In the genomic region with DNA sequence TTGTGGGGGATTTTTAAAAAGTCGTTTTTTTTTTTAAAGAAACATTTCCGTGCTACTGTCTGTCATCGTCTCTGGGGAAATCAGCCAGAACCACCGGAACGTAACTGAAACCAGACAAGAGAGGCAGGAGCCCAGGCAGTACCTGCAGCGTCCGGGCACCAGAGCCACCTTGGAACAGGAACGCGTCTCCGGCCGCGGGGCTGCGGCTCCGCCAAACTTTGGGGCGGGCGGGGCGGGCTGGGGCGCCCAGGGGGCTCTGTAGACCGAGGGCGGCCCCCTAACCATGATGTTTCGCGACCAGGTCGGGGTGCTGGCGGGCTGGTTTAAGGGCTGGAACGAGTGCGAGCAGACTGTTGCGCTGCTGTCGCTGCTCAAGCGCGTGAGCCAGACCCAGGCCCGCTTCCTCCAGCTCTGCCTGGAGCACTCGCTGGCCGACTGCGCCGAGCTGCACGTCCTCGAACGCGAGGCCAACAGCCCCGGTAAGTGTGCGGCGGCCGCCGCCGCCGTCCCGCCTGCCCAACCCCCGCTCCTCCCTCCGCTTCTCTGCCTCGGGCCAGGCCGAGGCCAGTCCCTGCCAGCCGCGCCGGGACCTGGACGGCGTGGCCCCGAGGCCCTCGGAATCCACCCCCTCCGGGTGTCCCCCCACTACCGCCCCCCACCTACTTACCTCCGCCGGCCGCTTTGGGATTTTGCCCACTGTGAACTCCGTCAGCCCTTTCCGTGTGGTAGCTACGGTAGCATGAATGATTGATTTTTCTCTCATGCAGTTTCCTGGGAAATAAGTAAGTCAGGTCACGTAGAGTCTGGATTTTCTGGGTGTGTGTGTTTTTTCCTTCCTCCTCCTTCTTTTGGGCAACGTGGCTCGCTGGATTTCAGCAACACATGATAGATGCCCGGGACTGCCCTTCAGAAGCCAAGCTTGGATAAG, we compare ENCODE assay signal across 8 cellular contexts. TPM values are rescaled to one million over a fixed set of nuclear protein-coding genes. Genes with fewer than 3 reads are reported as not detected.
A peak's percentile ranks its signal among the peaks of the same experiment; 100 is the strongest.
DNase-seq lines count a peak whose midpoint lies in the region; ATAC-seq and TF ChIP-seq lines count a peak whose summit lies in the region.

No MANE protein-coding gene starts in this region.

- peaks cover 2% of the 10 kb centered on the region for H3K4me1 ChIP-seq in NT2/D1 (ENCODE audit: insufficient read depth, insufficient read length)
- H3K4me1 ChIP-seq in naive thymus-derived CD4-positive, alpha-beta T cell (ENCODE audit: control insufficient read depth in 2 of 2, insufficient read depth in 2 of 2, low read length in 2 of 2), result peaks cover 9 to 11% of the 10 kb centered on the region in 2 donors
- H3K4me1 ChIP-seq in tibial artery, result peaks cover 0 to 43% (median 7%) of the 10 kb centered on the region in 4 donors

- peak overlapping the region in 5 of 9 donors; percentile 51 to 92 (median 82) for H3K27ac Mint-ChIP-seq in naive thymus-derived CD4-positive, alpha-beta T cell

- ATAC-seq in naive thymus-derived CD4-positive, alpha-beta T cell, result peak; percentile 25
- no peak for ATAC-seq in GM18868 (IDR thresholded peaks at IDR 0.05; ENCODE audit: unreplicated experiment)

- H3K27me3 ChIP-seq in NT2/D1 (ENCODE audit: insufficient read depth, insufficient read length) (peaks cover 8% of the 10 kb centered on the region), tibial artery (no peaks in the 10 kb centered on the region)
- H3K27me3 ChIP-seq in naive thymus-derived CD4-positive, alpha-beta T cell (ENCODE audit: control insufficient read depth in 2 of 2, insufficient read depth in 2 of 2, low read length in 2 of 2), result peaks cover 0 to 12% of the 10 kb centered on the region in 2 donors

- H3K36me3 Mint-ChIP-seq in naive thymus-derived CD4-positive, alpha-beta T cell, result peaks cover 0 to 9% (median 7%) of the 10 kb centered on the region in 5 donors

- peak overlapping the region; percentile 71 for H3K4me3 ChIP-seq in NT2/D1 (ENCODE audit: insufficient read length, low read depth)
- peak overlapping the region; percentile 80 for H3K4me3 ChIP-seq in fibroblast of the aortic adventitia (ENCODE audit: low read depth, low read length)
- H3K4me3 ChIP-seq in naive thymus-derived CD4-positive, alpha-beta T cell (ENCODE audit: low read length), result peak overlapping the region; percentile 56
- H3K4me3 ChIP-seq in tibial artery, result peak overlapping the region; percentile 86 to 91

- peaks cover under 1 to 12% (median 7%) of the 10 kb centered on the region in 11 donors for H3K9me3 Mint-ChIP-seq in naive thymus-derived CD4-positive, alpha-beta T cell

- H3K9ac ChIP-seq in NT2/D1 (ENCODE audit: insufficient read length, low read depth), result peak overlapping the region; percentile 77

- POLR2A ChIA-PET in naive thymus-derived CD4-positive, alpha-beta T cell (lab: Charles Lee), result interaction anchor here (0.6 to 1.2 kb wide), 3 partner anchors 63 to 85 kb away, joined by 3 read pairs; no protein-coding TSS in a partner anchor

- CTCF ChIA-PET in naive thymus-derived CD4-positive, alpha-beta T cell (lab: Charles Lee), result interaction anchor here (8.1 kb wide), 1 partner anchor 207 kb away, joined by 113 read pairs; no protein-coding TSS in a partner anchor

- H3K9me3 ChIP-seq in NT2/D1 (ENCODE audit: insufficient read depth, low read length) (peaks cover 14% of the 10 kb centered on the region), tibial artery (no peaks in the 10 kb centered on the region)
- H3K9me3 ChIP-seq in naive thymus-derived CD4-positive, alpha-beta T cell (ENCODE audit: control insufficient read depth in 2 of 3, low read length in 3 of 3), result peaks cover 0 to 5% (median 0%) of the 10 kb centered on the region in 3 experiments

- H3K4me1 Mint-ChIP-seq in naive thymus-derived CD4-positive, alpha-beta T cell, result peaks cover 5 to 19% (median 14%) of the 10 kb centered on the region in 7 donors

- TF ChIP-seq CTCF in fibroblast of the aortic adventitia (IDR thresholded peaks at IDR 0.05; ENCODE audit: insufficient read depth, low read length) (no peak), tibial artery (IDR thresholded peaks at IDR 0.05) (no peak)

- H3K27me3 Mint-ChIP-seq in naive thymus-derived CD4-positive, alpha-beta T cell, result peaks cover 5 to 43% (median 15%) of the 10 kb centered on the region in 5 donors

- H3K36me3 ChIP-seq in NT2/D1 (ENCODE audit: insufficient read depth, insufficient read length, low read length) (peaks cover 47% of the 10 kb centered on the region), tibial artery (peaks cover 0 to 7% (median 0%) of the 10 kb centered on the region in 3 donors)
- H3K36me3 ChIP-seq in naive thymus-derived CD4-positive, alpha-beta T cell (ENCODE audit: control insufficient read depth in 2 of 3, insufficient read depth in 3 of 3, low read length in 3 of 3), result no peaks in the 10 kb centered on the region

- peak overlapping the region; percentile 91 to 97 (median 94) for H3K4me3 Mint-ChIP-seq in naive thymus-derived CD4-positive, alpha-beta T cell

- intact Hi-C loops in naive thymus-derived CD4-positive, alpha-beta T cell (cut with micrococcal nuclease), result loop anchor here (1.0 to 10.0 kb wide), 9 partner anchors 59 to 1549 kb away; partner anchors contain the start of genes CGRRF1 (in 1 of the 2), CNIH1 (in 1 of the 2), GMFB (in 1 of the 2) and MAPK1IP1L (in 1 of the 2)
- intact Hi-C loops in tibial artery (cut with DNase I; ENCODE audit: low total_unique reads), result loop anchor here (5.0 kb wide), 1 partner anchor 124 kb away; no protein-coding TSS in a partner anchor

- H3K27ac ChIP-seq in naive thymus-derived CD4-positive, alpha-beta T cell (ENCODE audit: low read depth, low read length), result peak overlapping the region; percentile 56
- H3K27ac ChIP-seq in tibial artery, result peak overlapping the region; percentile 94 to 99

- DNase-seq in NCI-H82 (lab: John Stamatoyannopoulos, UW) (peak; percentile 30), NCI-H82 treated with DMSO at 0.1 percent for 48 hours (lab: John Stamatoyannopoulos, UW; ENCODE audit: unreplicated experiment) (no peak), NT2/D1 (ENCODE audit: low read depth, low spot score) (peak; percentile 30), fibroblast of the aortic adventitia (ENCODE audit: low read depth) (peak; percentile 58), tibial artery (peak; percentile 59 to 79)
- peak; percentile 18 for DNase-seq in activated T-helper 9 cell treated with anti-CD3 and anti-CD28 coated beads, Interleukin-2, amount 50 U/mL, for 16 hours (ENCODE audit: low read depth)
- DNase-seq in naive thymus-derived CD4-positive, alpha-beta T cell, result peak; percentile 11 to 55 (median 36)

RNA-seq across cellular contexts. Expression of gene SAMD4A, which starts 1.0 kb away (rescaled TPM):
- 8.6 and 20.1 TPM in 2 replicates for total RNA-seq in fibroblast of the aortic adventitia (ENCODE audit: low replicate concordance)
- total RNA-seq in naive thymus-derived CD4-positive, alpha-beta T cell, result 1 to 10 TPM in 3 of 5 experiments, under 1 TPM in 2; 0.73 to 5.7 (median 1.7) TPM
- polyA plus RNA-seq in naive thymus-derived CD4-positive, alpha-beta T cell, result not detected

RNA-seq across cellular contexts. Expression of gene CGRRF1, which starts 58.2 kb away (rescaled TPM):
- total RNA-seq in fibroblast of the aortic adventitia (ENCODE audit: low replicate concordance), result 7.0 and 19.7 TPM in 2 replicates
- total RNA-seq in naive thymus-derived CD4-positive, alpha-beta T cell, result 10 to 100 TPM; 11.2 to 24.1 (median 17.3) TPM
- 10 to 100 TPM; 17.9 to 23.4 TPM for polyA plus RNA-seq in naive thymus-derived CD4-positive, alpha-beta T cell
